In the genomic region with DNA sequence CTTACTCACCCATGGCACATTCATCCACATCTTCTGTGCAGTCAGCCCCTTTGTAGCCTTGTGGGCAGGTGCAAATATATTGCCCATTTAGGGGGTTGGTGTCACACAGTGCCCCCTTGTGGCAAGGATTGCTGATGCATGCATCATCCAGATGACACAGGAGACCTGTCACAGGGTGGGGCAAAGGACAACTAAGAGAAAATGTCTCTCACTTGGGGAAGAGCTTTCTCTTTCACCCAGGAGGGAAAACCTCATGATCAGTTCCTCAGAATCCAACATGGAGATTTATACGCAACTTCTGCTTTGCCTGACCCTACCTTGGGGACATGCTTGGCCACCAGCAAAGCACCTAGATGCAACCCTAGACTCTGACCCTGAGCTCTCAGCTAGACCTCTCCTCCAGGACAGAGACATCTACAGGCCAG, we compare ENCODE assay signal across 7 cellular contexts.
DNase-seq lines count a peak whose midpoint lies in the region; ATAC-seq and TF ChIP-seq lines count a peak whose summit lies in the region.

No MANE protein-coding gene starts in this region.

- no peak overlapping the region for H3K4me3 Mint-ChIP-seq in activated CD4-positive, alpha-beta T cell treated with anti-CD3 and anti-CD28 coated beads for 36 hours
- no peak overlapping the region for H3K4me3 Mint-ChIP-seq in mesothelial cell of epicardium
- no peak overlapping the region for H3K4me3 Mint-ChIP-seq in stimulated activated memory B cell treated with anti-CD40 and anti-IgM and Interleukin-4, amounts not matched to agents 10 μg/mL and 1 μg/mL and 100 μg/mL, for 72 hours

- DNase-seq in NAMALWA (ENCODE audit: low spot score) (peak; percentile 84), dermis blood vessel endothelial cell (peak; percentile 69), mesothelial cell of epicardium (ENCODE audit: low spot score in 2 of 2, unreplicated experiment in 2 of 2) (peak in 1 of 2 experiments; percentile 48)
- peak; percentile 90 for DNase-seq in activated CD4-positive, alpha-beta T cell treated with anti-CD3 and anti-CD28 coated beads for 36 hours

- intact Hi-C loops in activated CD4-positive, alpha-beta T cell treated with anti-CD3 and anti-CD28 coated beads for 36 hours (cut with DNase I, micrococcal nuclease) = no loop called here

- H3K9me3 Mint-ChIP-seq in activated CD4-positive, alpha-beta T cell treated with anti-CD3 and anti-CD28 coated beads for 36 hours (ENCODE audit: low read depth) = no peaks in the 10 kb centered on the region
- H3K9me3 Mint-ChIP-seq in mesothelial cell of epicardium = no peaks in the 10 kb centered on the region
- H3K9me3 Mint-ChIP-seq in stimulated activated memory B cell treated with anti-CD40 and anti-IgM and Interleukin-4, amounts not matched to agents 10 μg/mL and 1 μg/mL and 100 μg/mL, for 72 hours = no peaks in the 10 kb centered on the region

- H3K4me1 Mint-ChIP-seq in activated CD4-positive, alpha-beta T cell treated with anti-CD3 and anti-CD28 coated beads for 36 hours = peaks cover 3% of the 10 kb centered on the region
- H3K4me1 Mint-ChIP-seq in mesothelial cell of epicardium = peaks cover 7% of the 10 kb centered on the region
- H3K4me1 Mint-ChIP-seq in stimulated activated memory B cell treated with anti-CD40 and anti-IgM and Interleukin-4, amounts not matched to agents 10 μg/mL and 1 μg/mL and 100 μg/mL, for 72 hours = peaks cover 18% of the 10 kb centered on the region

- CTCF ChIA-PET in activated CD4-positive, alpha-beta T cell treated with anti-CD3 and anti-CD28 coated beads for 36 hours (lab: Charles Lee) = interaction anchor here (0.6 to 3.3 kb wide), 14 partner anchors 9 to 159 kb away, joined by 3 to 21 read pairs (median 3); no protein-coding TSS in a partner anchor

- H3K27me3 Mint-ChIP-seq in activated CD4-positive, alpha-beta T cell treated with anti-CD3 and anti-CD28 coated beads for 36 hours = no peaks in the 10 kb centered on the region
- H3K27me3 Mint-ChIP-seq in mesothelial cell of epicardium (ENCODE audit: low read depth) = no peaks in the 10 kb centered on the region
- H3K27me3 Mint-ChIP-seq in stimulated activated memory B cell treated with anti-CD40 and anti-IgM and Interleukin-4, amounts not matched to agents 10 μg/mL and 1 μg/mL and 100 μg/mL, for 72 hours = no peaks in the 10 kb centered on the region

- peak; percentile 92 for ATAC-seq in GM21786 (IDR thresholded peaks at IDR 0.05; ENCODE audit: unreplicated experiment)
- peak; percentile 98 for ATAC-seq in activated CD4-positive, alpha-beta T cell treated with anti-CD3 and anti-CD28 coated beads for 36 hours
- peak; percentile 86 for ATAC-seq in stimulated activated memory B cell treated with anti-CD40 and anti-IgM and Interleukin-4, amounts not matched to agents 10 μg/mL and 1 μg/mL and 100 μg/mL, for 72 hours

- H3K36me3 Mint-ChIP-seq in activated CD4-positive, alpha-beta T cell treated with anti-CD3 and anti-CD28 coated beads for 36 hours (ENCODE audit: low read depth) = peaks cover 32% of the 10 kb centered on the region
- H3K36me3 Mint-ChIP-seq in mesothelial cell of epicardium = peaks cover 61% of the 10 kb centered on the region
- H3K36me3 Mint-ChIP-seq in stimulated activated memory B cell treated with anti-CD40 and anti-IgM and Interleukin-4, amounts not matched to agents 10 μg/mL and 1 μg/mL and 100 μg/mL, for 72 hours = peaks cover 66% of the 10 kb centered on the region

- H3K27ac Mint-ChIP-seq in activated CD4-positive, alpha-beta T cell treated with anti-CD3 and anti-CD28 coated beads for 36 hours = peak overlapping the region; percentile 7
- peak overlapping the region; percentile 77 for H3K27ac Mint-ChIP-seq in mesothelial cell of epicardium
- H3K27ac Mint-ChIP-seq in stimulated activated memory B cell treated with anti-CD40 and anti-IgM and Interleukin-4, amounts not matched to agents 10 μg/mL and 1 μg/mL and 100 μg/mL, for 72 hours = no peak overlapping the region

- POLR2A ChIA-PET in activated CD4-positive, alpha-beta T cell treated with anti-CD3 and anti-CD28 coated beads for 36 hours (lab: Charles Lee) = no interaction called here

- peak; percentile 81 for TF ChIP-seq CTCF in GM12872 (IDR thresholded peaks at IDR 0.05; ENCODE audit: insufficient read depth, low read depth, low read length)
- peak; percentile 79 for TF ChIP-seq CTCF in mesothelial cell of epicardium (IDR thresholded peaks at IDR 0.05; ENCODE audit: unreplicated experiment)
